Comparison of ENCODE assay signal across 16 cellular contexts in the genomic region with DNA sequence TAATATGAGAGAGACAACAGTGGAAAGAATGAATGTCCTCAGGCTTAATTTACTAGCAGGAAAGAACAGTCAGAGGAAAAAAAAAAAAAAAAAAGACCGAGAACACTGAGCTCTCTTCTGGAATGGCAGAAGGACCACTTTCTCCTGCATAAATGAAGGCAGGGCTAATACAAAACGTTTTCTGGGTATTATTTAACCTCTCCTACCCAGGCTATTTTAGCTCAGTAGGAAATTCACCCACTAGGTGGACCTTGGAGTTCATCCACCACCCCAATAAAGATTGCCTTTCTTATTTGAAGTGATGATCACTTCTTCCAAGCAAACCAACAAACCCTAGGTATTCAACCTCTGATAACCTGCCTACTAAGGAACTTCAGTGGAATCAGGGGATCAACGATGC. TPM values are rescaled to one million over a fixed set of nuclear protein-coding genes. Genes with fewer than 3 reads are reported as not detected.
DNase-seq lines count a peak whose midpoint lies in the region; ATAC-seq, FAIRE-seq and TF ChIP-seq lines count a peak whose summit lies in the region.
"Had no signal": no experiment of that assay in that cellular context is flagged by ENCODE, and none has a peak within 500 bp of the region (broad histone marks: within the 10 kb centered on the region; RNA-seq: fewer than 3 reads in every experiment).

No MANE protein-coding gene starts in this region.

- no peaks in the 10 kb centered on the region for H3K9me3 Mint-ChIP-seq in Calu3 (ENCODE audit: low read depth, unreplicated experiment)
- H3K9me3 Mint-ChIP-seq: activated naive CD4-positive, alpha-beta T cell treated with anti-CD3 and anti-CD28 coated beads for 36 hours had no signal

- H3K9me3 ChIP-seq in A549 (no peaks in the 10 kb centered on the region), ascending aorta (no peaks in the 10 kb centered on the region), muscle layer of duodenum (ENCODE audit: control insufficient read depth in 1 of 2, low read length in 2 of 2) (no peaks in the 10 kb centered on the region), vagina (no peaks in the 10 kb centered on the region)
- H3K9me3 ChIP-seq: BLaER1 treated with 17β-estradiol and CSF1 and Interleukin-3, amounts not matched to agents 10 nM and 100 nM had no signal

- H3K27me3 ChIP-seq in ascending aorta (no peaks in the 10 kb centered on the region), muscle layer of duodenum (ENCODE audit: low read depth, low read length) (no peaks in the 10 kb centered on the region), vagina (no peaks in the 10 kb centered on the region)

- BruUV-seq in Calu3 (replicated peaks; lab: Mats Ljungman, UMichigan), result no TSS peak

- CTCF ChIA-PET in A549 (lab: Yijun Ruan, JAX), result interaction anchor here (0.6 to 4.2 kb wide), 19 partner anchors 11 to 1065 kb away, joined by 3 to 26 read pairs (median 3); no protein-coding TSS in a partner anchor
- CTCF ChIA-PET in Calu3 (lab: Charles Lee), result interaction anchor here (0.6 to 2.0 kb wide), 3 partner anchors 13 to 148 kb away, joined by 3 to 7 read pairs (median 4); no protein-coding TSS in a partner anchor

- no peak for TF ChIP-seq EP300 in A549 (IDR thresholded peaks at IDR 0.05)

- peaks cover 71% of the 10 kb centered on the region for H3K36me3 Mint-ChIP-seq in Calu3 (ENCODE audit: insufficient read depth, unreplicated experiment)

- WGBS in A549 (ENCODE audit: missing lambda C conversion rate), result 15% methylated on average over 3 of the region's 3 CpGs

- TF ChIP-seq CTCF in A549 (IDR thresholded peaks at IDR 0.05), result 0 out of 3 replicates have a peak, but pooled peaks have one; percentile 13
- TF ChIP-seq CTCF in Calu3 (IDR thresholded peaks at IDR 0.05; ENCODE audit: unreplicated experiment), result no peak
- TF ChIP-seq CTCF in ascending aorta (IDR thresholded peaks at IDR 0.05), result no peak
- TF ChIP-seq CTCF in vagina (IDR thresholded peaks at IDR 0.05), result no peak

- POLR2A ChIA-PET in A549 (lab: Yijun Ruan, JAX), result interaction anchor here (0.6 to 2.5 kb wide), 6 partner anchors 31 to 770 kb away, joined by 4 to 14 read pairs (median 6); partner anchors contain the start of gene RFX3

- intact Hi-C loops in Calu3 (cut with micrococcal nuclease; ENCODE audit: unreplicated experiment) (loop anchor here (2.0 kb wide), 1 partner anchor 19 kb away; no protein-coding TSS in a partner anchor), ascending aorta (cut with DNase I) (loop anchor here (5.0 to 10.0 kb wide), 5 partner anchors 204 to 1929 kb away; partner anchors contain the start of genes CDC37L1 and VLDLR), vagina (cut with DNase I) (no loop called here)

- peaks cover 47% of the 10 kb centered on the region for H3K4me1 Mint-ChIP-seq in Calu3 (ENCODE audit: low read depth, unreplicated experiment)

- FAIRE-seq in A549 (lab: Jason Lieb, UNC), result peak; percentile 32
- no peak for FAIRE-seq in GM12892 (lab: Jason Lieb, UNC)

- H3K36me3 ChIP-seq in ascending aorta, result no peaks in the 10 kb centered on the region
- H3K36me3 ChIP-seq in muscle layer of duodenum (ENCODE audit: control insufficient read depth in 1 of 2, insufficient read depth in 2 of 2, low read length in 2 of 2), result peaks cover 0 to 41% of the 10 kb centered on the region in 2 donors
- H3K36me3 ChIP-seq in vagina, result no peaks in the 10 kb centered on the region
- H3K36me3 ChIP-seq: BLaER1 treated with 17β-estradiol and CSF1 and Interleukin-3, amounts not matched to agents 10 nM and 100 nM had no signal

- ATAC-seq in A549, result no peak
- ATAC-seq in HG02759 (IDR thresholded peaks at IDR 0.05; ENCODE audit: unreplicated experiment), result no peak
- ATAC-seq in HG03196 (IDR thresholded peaks at IDR 0.05; ENCODE audit: unreplicated experiment), result no peak
- ATAC-seq: left colon had no signal

- H3K4me3 Mint-ChIP-seq in Calu3 (ENCODE audit: low read depth, unreplicated experiment), result peak overlapping the region; percentile 85

- H3K4me2 ChIP-seq in A549, result peak overlapping the region; percentile 87

- H3K27ac ChIP-seq in A549 (peak overlapping the region; percentile 95 to 97), ascending aorta (peak overlapping the region; percentile 97 to 99), muscle layer of duodenum (ENCODE audit: low read length) (peak overlapping the region; percentile 84), vagina (no peak overlapping the region)

- H3K27ac Mint-ChIP-seq in Calu3 (ENCODE audit: unreplicated experiment), result peak overlapping the region; percentile 97
- H3K27ac Mint-ChIP-seq: activated naive CD4-positive, alpha-beta T cell treated with anti-CD3 and anti-CD28 coated beads for 36 hours had no signal

- no peaks in the 10 kb centered on the region for H3K27me3 Mint-ChIP-seq in Calu3 (ENCODE audit: unreplicated experiment)

- TF ChIP-seq POLR2A in A549 (IDR thresholded peaks at IDR 0.05; ENCODE audit: low read length) (no peak), GM12892 (IDR thresholded peaks at IDR 0.05; ENCODE audit: low read depth, low read length) (no peak), vagina (IDR thresholded peaks at IDR 0.05) (no peak)

- TF ChIP-seq RAD21 in A549 (conservative IDR thresholded peaks at IDR 0.05 in 1 of 2, IDR thresholded peaks at IDR 0.05 in 1 of 2), result no peak

- peak overlapping the region; percentile 77 for H3K4me3 ChIP-seq in A549
- no peak overlapping the region for H3K4me3 ChIP-seq in ascending aorta
- no peak overlapping the region for H3K4me3 ChIP-seq in muscle layer of duodenum (ENCODE audit: low read depth in 1 of 2, low read length in 2 of 2)
- H3K4me3 ChIP-seq in vagina, result no peak overlapping the region

- H3K4me1 ChIP-seq in A549, result peaks cover 64% of the 10 kb centered on the region
- H3K4me1 ChIP-seq in ascending aorta, result peaks cover 12 to 26% of the 10 kb centered on the region in 2 donors
- peaks cover 0 to 15% of the 10 kb centered on the region in 2 donors for H3K4me1 ChIP-seq in muscle layer of duodenum (ENCODE audit: control insufficient read depth in 1 of 2, insufficient read depth in 2 of 2, low read length in 2 of 2)
- peaks cover 19% of the 10 kb centered on the region for H3K4me1 ChIP-seq in vagina

- DNase-seq in A549 (ENCODE audit: low read depth in 1 of 2, low spot score in 1 of 2) (peak; percentile 24 to 49), Calu3 (no peak), ascending aorta (ENCODE audit: low spot score in 2 of 2) (no peak), GM12892 (ENCODE audit: insufficient read length) (no peak), vagina (ENCODE audit: extremely low spot score in 2 of 2) (no peak)
- DNase-seq: activated naive CD4-positive, alpha-beta T cell treated with anti-CD3 and anti-CD28 coated beads for 36 hours; foreskin melanocyte; GF-D8; Kasumi-1; left colon; NCI-H187 treated with DMSO at 0.1 percent for 48 hours; occipital lobe had no signal

TF ChIP-seq in A549, 52 proteins besides CTCF, POLR2A, EP300 and RAD21:
- TF ChIP-seq ESRRA (IDR thresholded peaks at IDR 0.05; ENCODE audit: borderline replicate concordance, low read length) (no peak), HEYL (CRISPR knock-in tag; IDR thresholded peaks at IDR 0.05) (no peak), SREBF2 (IDR thresholded peaks at IDR 0.05) (no peak), KDM1A (IDR thresholded peaks at IDR 0.05; ENCODE audit: low read depth) (no peak), ZFP36 (IDR thresholded peaks at IDR 0.05; ENCODE audit: borderline replicate concordance, partially characterized antibody) (no peak), CHD2 (IDR thresholded peaks at IDR 0.05; ENCODE audit: low read length, partially characterized antibody) (no peak), RCOR1 (IDR thresholded peaks at IDR 0.05; ENCODE audit: low read depth, low read length) (no peak), MAFK (IDR thresholded peaks at IDR 0.05; ENCODE audit: partially characterized antibody) (no peak), TFCP2L1 (CRISPR knock-in tag; IDR thresholded peaks at IDR 0.05) (no peak), PBX3 (IDR thresholded peaks at IDR 0.05) (no peak)
- TF ChIP-seq, protein P1, sequence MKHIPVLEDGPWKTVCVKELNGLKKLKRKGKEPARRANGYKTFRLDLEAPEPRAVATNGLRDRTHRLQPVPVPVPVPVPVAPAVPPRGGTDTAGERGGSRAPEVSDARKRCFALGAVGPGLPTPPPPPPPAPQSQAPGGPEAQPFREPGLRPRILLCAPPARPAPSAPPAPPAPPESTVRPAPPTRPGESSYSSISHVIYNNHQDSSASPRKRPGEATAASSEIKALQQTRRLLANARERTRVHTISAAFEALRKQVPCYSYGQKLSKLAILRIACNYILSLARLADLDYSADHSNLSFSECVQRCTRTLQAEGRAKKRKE (CRISPR knock-in tag; IDR thresholded peaks at IDR 0.05; ENCODE audit: low read depth), result no peak
- TF ChIP-seq, protein P2, sequence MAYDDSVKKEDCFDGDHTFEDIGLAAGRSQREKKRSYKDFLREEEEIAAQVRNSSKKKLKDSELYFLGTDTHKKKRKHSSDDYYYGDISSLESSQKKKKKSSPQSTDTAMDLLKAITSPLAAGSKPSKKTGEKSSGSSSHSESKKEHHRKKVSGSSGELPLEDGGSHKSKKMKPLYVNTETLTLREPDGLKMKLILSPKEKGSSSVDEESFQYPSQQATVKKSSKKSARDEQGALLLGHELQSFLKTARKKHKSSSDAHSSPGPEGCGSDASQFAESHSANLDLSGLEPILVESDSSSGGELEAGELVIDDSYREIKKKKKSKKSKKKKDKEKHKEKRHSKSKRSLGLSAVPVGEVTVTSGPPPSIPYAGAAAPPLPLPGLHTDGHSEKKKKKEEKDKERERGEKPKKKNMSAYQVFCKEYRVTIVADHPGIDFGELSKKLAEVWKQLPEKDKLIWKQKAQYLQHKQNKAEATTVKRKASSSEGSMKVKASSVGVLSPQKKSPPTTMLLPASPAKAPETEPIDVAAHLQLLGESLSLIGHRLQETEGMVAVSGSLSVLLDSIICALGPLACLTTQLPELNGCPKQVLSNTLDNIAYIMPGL (CRISPR knock-in tag; IDR thresholded peaks at IDR 0.05; ENCODE audit: borderline replicate concordance), result no peak

RNA-seq across cellular contexts. Expression of gene GLIS3, which starts 3.7 kb away (rescaled TPM):
- polyA plus RNA-seq in A549 (2011; rRNA removed) (14.1 and 28.1 TPM in 2 replicates), A549 (2017; fragmentation: RNase III; extraction: RNeasy Plus Mini Kit Qiagen cat#74134 plus additional on column Dnase treatment) (14.2 to 15.2 TPM (median 14.3 TPM) in 3 replicates)
- 5.7 and 7.2 TPM in 2 replicates for polyA plus RNA-seq in A549 (2012; cell fraction: cytosol; rRNA removed)
- 9.2 and 14.5 TPM in 2 replicates for polyA plus RNA-seq in A549 (2012; cell fraction: nucleus; rRNA removed)
- polyA minus RNA-seq in A549 (2011; rRNA and poly(A)+ RNA removed), result 270 and 286 TPM in 2 replicates
- total RNA-seq in Calu3 (2022) (72.5 and 90.8 TPM in 2 replicates), ascending aorta (11.9 TPM), vagina (33.4 TPM)
- polyA plus RNA-seq in GM12892 (2012; ENCODE audit: missing spikeins), result 0.15 TPM

Comparison
In these comparisons a context has a peak if more than half of its experiments do, and no peak if none do; other contexts are left out.
1. DNase-seq: peak in A549 (2 of 2); none in Calu3 (single experiment), ascending aorta (0 of 2), GM12892 (single experiment) and vagina (0 of 2).